8 cellular contexts compared by ENCODE assay signal in genomic region chr10:92691591-92692084, GRCh38. TPM values are rescaled to one million over a fixed set of nuclear protein-coding genes. Genes with fewer than 3 reads are reported as not detected.
DNase-seq lines count a peak whose midpoint lies in the region; TF ChIP-seq lines count a peak whose summit lies in the region.

No MANE protein-coding gene starts in this region.

- no peaks in the 10 kb centered on the region for H3K36me3 ChIP-seq in osteoblast (ENCODE audit: insufficient read depth, low read length)

- H3K4me3 Mint-ChIP-seq in T-helper 1 cell treated with Interleukin-12 subunit alpha and Interleukin-12 subunit beta and Interleukin-4 antibody, amounts not matched to agents 30 μg/mL and 1 μg/mL, for 36 hours = peak overlapping the region; percentile 45

- H3K27me3 Mint-ChIP-seq in T-helper 1 cell treated with Interleukin-12 subunit alpha and Interleukin-12 subunit beta and Interleukin-4 antibody, amounts not matched to agents 30 μg/mL and 1 μg/mL, for 36 hours (ENCODE audit: low read depth) = peaks cover 75% of the 10 kb centered on the region

- no peaks in the 10 kb centered on the region for H3K4me1 ChIP-seq in osteoblast (ENCODE audit: insufficient read depth, low read length)

- DNase-seq in GF-D8 (lab: John Stamatoyannopoulos, UW) = peak; percentile 89
- DNase-seq in germinal center (ENCODE audit: low spot score) = peak; percentile 69
- peak; percentile 68 for DNase-seq in osteoblast (ENCODE audit: insufficient read length, low spot score, missing footprints)
- DNase-seq in kidney glomerular epithelial cell (lab: John Stamatoyannopoulos, UW) = no peak
- DNase-seq in AG20443 (ENCODE audit: low spot score) = no peak
- no peak for DNase-seq in NCI-H146 treated with DMSO at 0.1 percent for 48 hours (lab: John Stamatoyannopoulos, UW; ENCODE audit: unreplicated experiment)
- DNase-seq in D341Med (ENCODE audit: low spot score) = no peak

- H2AFZ ChIP-seq in osteoblast (ENCODE audit: low read length) = no peak overlapping the region

- H3K27ac ChIP-seq in osteoblast (ENCODE audit: low read depth, low read length) = no peak overlapping the region

- TF ChIP-seq CTCF in osteoblast (IDR thresholded peaks at IDR 0.05; ENCODE audit: extremely low read depth, low read depth, low read length) = no peak

- no peaks in the 10 kb centered on the region for H4K20me1 ChIP-seq in osteoblast (ENCODE audit: insufficient read depth, low read length)

- H3K4me3 ChIP-seq in osteoblast (ENCODE audit: insufficient read depth, low read length) = no peak overlapping the region

- no peaks in the 10 kb centered on the region for H3K9me3 Mint-ChIP-seq in T-helper 1 cell treated with Interleukin-12 subunit alpha and Interleukin-12 subunit beta and Interleukin-4 antibody, amounts not matched to agents 30 μg/mL and 1 μg/mL, for 36 hours

- H3K27ac Mint-ChIP-seq in T-helper 1 cell treated with Interleukin-12 subunit alpha and Interleukin-12 subunit beta and Interleukin-4 antibody, amounts not matched to agents 30 μg/mL and 1 μg/mL, for 36 hours = no peak overlapping the region

- no peak overlapping the region for H3K4me2 ChIP-seq in osteoblast (ENCODE audit: insufficient read depth, low read length)

- no peaks in the 10 kb centered on the region for H3K79me2 ChIP-seq in osteoblast (ENCODE audit: insufficient read depth, low read length)

- no peaks in the 10 kb centered on the region for H3K27me3 ChIP-seq in osteoblast (ENCODE audit: insufficient read depth, low read length)

- H3K36me3 Mint-ChIP-seq in T-helper 1 cell treated with Interleukin-12 subunit alpha and Interleukin-12 subunit beta and Interleukin-4 antibody, amounts not matched to agents 30 μg/mL and 1 μg/mL, for 36 hours (ENCODE audit: low read depth) = peaks cover 5% of the 10 kb centered on the region

- peaks cover 19% of the 10 kb centered on the region for H3K4me1 Mint-ChIP-seq in T-helper 1 cell treated with Interleukin-12 subunit alpha and Interleukin-12 subunit beta and Interleukin-4 antibody, amounts not matched to agents 30 μg/mL and 1 μg/mL, for 36 hours (ENCODE audit: low read depth)

- H3K9me3 ChIP-seq in osteoblast (ENCODE audit: low read depth, low read length) = no peaks in the 10 kb centered on the region

RNA-seq across cellular contexts. Expression of gene HHEX, which starts 1.9 kb away (rescaled TPM):
- total RNA-seq in osteoblast = 0.36 and 0.59 TPM in 2 replicates

Comparison
In these comparisons a context has a peak if more than half of its experiments do, and no peak if none do; other contexts are left out.
1. DNase-seq: peak in GF-D8 (single experiment), germinal center (single experiment) and osteoblast (single experiment); none in kidney glomerular epithelial cell (single experiment), AG20443 (single experiment), NCI-H146 treated with DMSO at 0.1 percent for 48 hours (single experiment) and D341Med (single experiment).